ENCODE assay signal across 8 cellular contexts in the genomic region with DNA sequence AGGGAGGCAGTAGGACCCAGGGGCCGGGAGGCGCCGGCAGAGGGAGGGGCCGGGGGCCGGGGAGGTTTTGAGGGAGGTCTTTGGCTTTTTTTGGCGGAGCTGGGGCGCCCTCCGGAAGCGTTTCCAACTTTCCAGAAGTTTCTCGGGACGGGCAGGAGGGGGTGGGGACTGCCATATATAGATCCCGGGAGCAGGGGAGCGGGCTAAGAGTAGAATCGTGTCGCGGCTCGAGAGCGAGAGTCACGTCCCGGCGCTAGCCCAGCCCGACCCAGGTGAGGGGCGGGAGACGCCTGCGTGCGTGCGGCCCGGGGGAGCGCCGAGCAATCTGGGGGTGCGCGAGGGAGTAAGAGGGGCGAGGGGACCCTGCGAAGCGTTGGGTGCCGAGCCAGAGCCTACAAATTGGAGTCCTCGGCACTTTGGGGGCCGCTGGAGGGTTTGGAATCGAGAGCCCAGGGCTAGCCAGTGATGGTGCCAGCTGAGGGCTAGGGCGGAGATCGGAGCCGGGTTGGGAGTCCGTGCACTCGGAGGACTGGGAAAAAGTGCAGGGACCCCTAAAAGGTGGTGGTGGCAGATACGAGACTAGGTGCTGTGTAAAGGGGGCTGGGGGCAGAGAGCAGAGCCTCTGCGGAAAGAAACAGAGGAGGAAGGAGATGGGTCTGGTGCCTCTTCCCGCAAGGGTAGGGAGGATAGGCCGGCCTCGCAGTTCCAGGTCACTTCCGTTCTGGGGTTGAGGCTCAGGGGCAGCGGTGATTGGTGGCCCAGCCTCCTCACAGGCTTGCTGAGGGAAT. TPM values are rescaled to one million over a fixed set of nuclear protein-coding genes. Genes with fewer than 3 reads are reported as not detected.
DNase-seq lines count a peak whose midpoint lies in the region; ATAC-seq and TF ChIP-seq lines count a peak whose summit lies in the region.

A gene (plus strand): TSS at position 206 of the 788 bp plus-strand sequence. CDS start 4,097 bp downstream, outside the sequence.

- no peak within 1 kb of the TSS for H3K27ac ChIP-seq in HL-60 (replicated peaks)
- H3K27ac ChIP-seq in epithelial cell of prostate = peak within 1 kb of the TSS; percentile 94

- no peak for TF ChIP-seq CTCF in HL-60 (IDR thresholded peaks at IDR 0.05; ENCODE audit: insufficient read depth, low read length)

- DNase-seq in C1 segment of cervical spinal cord (lab: John Stamatoyannopoulos, UW) (peak in 13 of 14 donors; percentile 8 to 84 (median 66)), HL-60 (ENCODE audit: low read depth in 1 of 2, low spot score in 1 of 2) (no peak), OCI-M1 (lab: John Stamatoyannopoulos, UW) (peak; percentile 99), activated T-cell treated with anti-CD3 and anti-CD28 coated beads for 4 hours (peak; percentile 23), epithelial cell of prostate (ENCODE audit: low read depth, low spot score) (no peak)
- DNase-seq in stimulated activated CD8-positive, alpha-beta memory T cell treated with anti-CD3 and anti-CD28 coated beads, Interleukin-4, amount 100 ng/mL, for 48 hours = peak; percentile 84

- ATAC-seq in GM19452 (IDR thresholded peaks at IDR 0.05; ENCODE audit: unreplicated experiment) = peak; percentile 64

- H3K4me3 ChIP-seq in HL-60 (replicated peaks; ENCODE audit: insufficient read depth, low read length) (peak within 1 kb of the TSS; percentile 43), mononuclear cell (ENCODE audit: low read length) (peak within 1 kb of the TSS; percentile 68)

- peaks cover 29% of the 10 kb centered on the region for H3K27me3 ChIP-seq in HL-60 (ENCODE audit: insufficient read depth, poor library complexity, severe bottlenecking)
- H3K27me3 ChIP-seq in mononuclear cell (ENCODE audit: insufficient read depth, low read length) = no peaks in the 10 kb centered on the region

- peaks cover 17% of the 10 kb centered on the region for H3K4me1 ChIP-seq in mononuclear cell (ENCODE audit: insufficient read depth, low read length)

- no peaks in the 10 kb centered on the region for H3K9me3 ChIP-seq in mononuclear cell (ENCODE audit: low read depth, low read length)

RNA-seq across cellular contexts. Expression of the gene that starts here (rescaled TPM):
- 2.3 TPM for total RNA-seq in mononuclear cell

Comparison
In these comparisons a context has a peak if more than half of its experiments do, and no peak if none do; other contexts are left out.
1. DNase-seq: peak in C1 segment of cervical spinal cord (13 of 14), OCI-M1 (single experiment), activated T-cell treated with anti-CD3 and anti-CD28 coated beads for 4 hours (single experiment) and stimulated activated CD8-positive, alpha-beta memory T cell treated with anti-CD3 and anti-CD28 coated beads, Interleukin-4, amount 100 ng/mL, for 48 hours (single experiment); none in HL-60 (0 of 2) and epithelial cell of prostate (single experiment).